ENCODE assay signal across 28 cellular contexts in the genomic region with DNA sequence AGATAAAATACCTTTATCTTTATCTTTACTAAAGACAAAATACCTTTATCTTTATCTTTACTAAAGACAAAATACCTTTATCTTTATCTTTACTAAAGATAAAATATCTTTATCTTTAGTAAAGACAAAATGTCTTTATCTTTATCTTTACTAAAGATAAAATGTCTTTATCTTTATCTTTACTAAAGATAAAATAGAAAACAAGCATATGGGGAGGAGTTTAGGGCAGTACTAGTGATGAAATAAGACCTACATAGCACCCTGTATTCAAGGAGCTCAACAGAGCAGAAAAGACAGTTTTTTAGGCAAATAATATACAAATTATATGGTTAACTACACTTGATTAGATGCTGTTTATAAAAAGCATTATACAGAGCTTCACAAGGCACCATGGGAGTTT. TPM values are rescaled to one million over a fixed set of nuclear protein-coding genes. Genes with fewer than 3 reads are reported as not detected.
A peak's percentile ranks its signal among the peaks of the same experiment; 100 is the strongest.
DNase-seq lines count a peak whose midpoint lies in the region; ATAC-seq, FAIRE-seq and TF ChIP-seq lines count a peak whose summit lies in the region.
"Had no signal": no experiment of that assay in that cellular context is flagged by ENCODE, and none has a peak within 500 bp of the region (broad histone marks: within the 10 kb centered on the region; RNA-seq: fewer than 3 reads in every experiment).

No MANE protein-coding gene starts in this region.

- TF ChIP-seq CTCF in kidney (IDR thresholded peaks at IDR 0.05; ENCODE audit: borderline replicate concordance, extremely low read depth, insufficient read depth) (no peak), PC-3 (conservative IDR thresholded peaks at IDR 0.05; ENCODE audit: low read depth, low read length) (no peak), gastrocnemius medialis (IDR thresholded peaks at IDR 0.05 in 4 of 5, conservative IDR thresholded peaks at IDR 0.05 in 1 of 5) (no peak)

- intact Hi-C loops in kidney (cut with DNase I), result loop anchor here (5.0 kb wide), 1 partner anchor 100 kb away; no protein-coding TSS in a partner anchor
- intact Hi-C loops in PC-3 (cut with micrococcal nuclease), result no loop called here
- intact Hi-C loops in gastrocnemius medialis (cut with DNase I; ENCODE audit: low total_unique reads), result loop anchor here (10.0 kb wide), 1 partner anchor 382 kb away; no protein-coding TSS in a partner anchor

- no peak overlapping the region for H3K9ac ChIP-seq in kidney (ENCODE audit: low read length in 2 of 2)
- no peak overlapping the region for H3K9ac ChIP-seq in PC-3 (ENCODE audit: low read length)

- H3K27ac Mint-ChIP-seq in activated naive CD4-positive, alpha-beta T cell treated with anti-CD3 and anti-CD28 coated beads, Interleukin-2, amount 10 ng/mL, durations not matched to agents 7 days and 5 days, result peak overlapping the region; percentile 81
- no peak overlapping the region for H3K27ac Mint-ChIP-seq in activated naive CD4-positive, alpha-beta T cell treated with anti-CD3 and anti-CD28 coated beads, Interleukin-2, amount 50 U/mL, for 72 hours
- H3K27ac Mint-ChIP-seq: GM23338 had no signal

- H3K4me3 ChIP-seq in kidney (ENCODE audit: low read length in 2 of 2) (no peak overlapping the region), PC-3 (ENCODE audit: low read length) (no peak overlapping the region), gastrocnemius medialis (no peak overlapping the region)
- H3K4me3 ChIP-seq: GM23338, HAP-1 had no signal

- no peaks in the 10 kb centered on the region for H3K9me3 Mint-ChIP-seq in activated naive CD4-positive, alpha-beta T cell treated with anti-CD3 and anti-CD28 coated beads, Interleukin-2, amount 10 ng/mL, durations not matched to agents 7 days and 5 days
- no peaks in the 10 kb centered on the region for H3K9me3 Mint-ChIP-seq in activated naive CD4-positive, alpha-beta T cell treated with anti-CD3 and anti-CD28 coated beads, Interleukin-2, amount 50 U/mL, for 72 hours
- H3K9me3 Mint-ChIP-seq: CD8-positive, alpha-beta memory T cell; GM23338 had no signal

- POLR2A ChIA-PET in PC-3 (lab: Charles Lee; ENCODE audit: unreplicated experiment), result no interaction called here

- no peaks in the 10 kb centered on the region for H3K79me2 ChIP-seq in PC-3 (ENCODE audit: low read length)

- CTCF ChIA-PET in activated naive CD4-positive, alpha-beta T cell treated with anti-CD3 and anti-CD28 coated beads, Interleukin-2, amount 10 ng/mL, durations not matched to agents 7 days and 5 days (lab: Charles Lee), result interaction anchor here (0.6 to 1.4 kb wide), 2 partner anchors 17 to 21 kb away, joined by 3 to 4 read pairs; no protein-coding TSS in a partner anchor
- CTCF ChIA-PET in PC-3 (lab: Charles Lee), result no interaction called here

- H3K4me3 Mint-ChIP-seq in activated naive CD4-positive, alpha-beta T cell treated with anti-CD3 and anti-CD28 coated beads, Interleukin-2, amount 10 ng/mL, durations not matched to agents 7 days and 5 days, result no peak overlapping the region
- H3K4me3 Mint-ChIP-seq: GM23338 had no signal

- H3K4me2 ChIP-seq in PC-3 (ENCODE audit: low read length), result no peak overlapping the region
- H3K4me2 ChIP-seq: GM23338 had no signal

- peaks cover 55% of the 10 kb centered on the region for H3K4me1 Mint-ChIP-seq in activated naive CD4-positive, alpha-beta T cell treated with anti-CD3 and anti-CD28 coated beads, Interleukin-2, amount 10 ng/mL, durations not matched to agents 7 days and 5 days
- H3K4me1 Mint-ChIP-seq: GM23338 had no signal

- no peak for DNase-seq in activated naive CD4-positive, alpha-beta T cell treated with anti-CD3 and anti-CD28 coated beads, Interleukin-2, amount 10 ng/mL, durations not matched to agents 7 days and 5 days
- no peak for DNase-seq in activated naive CD4-positive, alpha-beta T cell treated with anti-CD3 and anti-CD28 coated beads, Interleukin-2, amount 50 U/mL, for 72 hours (ENCODE audit: low spot score in 2 of 2)
- DNase-seq in NCI-H526 treated with DMSO at 0.1 percent for 48 hours (lab: John Stamatoyannopoulos, UW) (peak; percentile 81), kidney (no peak), cerebellar nuclear complex (lab: John Stamatoyannopoulos, UW) (no peak), PC-3 (no peak), gastrocnemius medialis (no peak)
- DNase-seq: 8988T, AML-193, C1 segment of cervical spinal cord, Calu3, DMS153, NCI-H1105 treated with DMSO at 0.1 percent for 48 hours, NCI-H2029 treated with DMSO at 0.1 percent for 48 hours, NCI-H2171, NCI-H345, NCI-H524, OCI-M1, Right ventricle myocardium superior had no signal

- H3K4me1 ChIP-seq in kidney (ENCODE audit: control insufficient read depth in 1 of 2, insufficient read depth in 1 of 2, low read depth in 1 of 2, low read length in 2 of 2) (no peaks in the 10 kb centered on the region), PC-3 (ENCODE audit: insufficient read depth, low read length) (no peaks in the 10 kb centered on the region), gastrocnemius medialis (no peaks in the 10 kb centered on the region)
- H3K4me1 ChIP-seq: HAP-1 had no signal

- H3K27ac ChIP-seq in kidney (ENCODE audit: low read depth in 2 of 2, low read length in 2 of 2), result no peak overlapping the region
- H3K27ac ChIP-seq in PC-3 (ENCODE audit: low read length), result no peak overlapping the region
- no peak overlapping the region for H3K27ac ChIP-seq in gastrocnemius medialis

- in situ Hi-C loops in gastrocnemius medialis (cut with MboI; ENCODE audit: low sequenced_read_pairs in 4 of 4), result loop anchor here in 3 of 4 donors (10.0 to 25.0 kb wide), 2 partner anchors 380 to 382 kb away; a partner anchor contains a TSS

- H3K9me2 ChIP-seq in PC-3 (replicated peaks; ENCODE audit: low read length), result no peaks in the 10 kb centered on the region

- H3K27me3 ChIP-seq in PC-3 (ENCODE audit: low read length), result no peaks in the 10 kb centered on the region
- H3K27me3 ChIP-seq in gastrocnemius medialis, result no peaks in the 10 kb centered on the region

- H3K36me3 ChIP-seq in kidney (ENCODE audit: control insufficient read depth in 1 of 2, insufficient read depth in 2 of 2, low read length in 2 of 2) (no peaks in the 10 kb centered on the region), PC-3 (ENCODE audit: low read depth, low read length) (no peaks in the 10 kb centered on the region), gastrocnemius medialis (no peaks in the 10 kb centered on the region)
- H3K36me3 ChIP-seq: HAP-1 had no signal

- no TSS peak for BruUV-seq in PC-3 (replicated peaks; lab: Mats Ljungman, UMichigan)

- no peak overlapping the region for H2AFZ ChIP-seq in PC-3 (ENCODE audit: low read length)
- H2AFZ ChIP-seq: GM23338 had no signal

- H3K9me3 ChIP-seq in kidney (ENCODE audit: control insufficient read depth in 1 of 2, low read length in 2 of 2) (no peaks in the 10 kb centered on the region), PC-3 (ENCODE audit: low read length) (no peaks in the 10 kb centered on the region), gastrocnemius medialis (no peaks in the 10 kb centered on the region)
- H3K9me3 ChIP-seq: HAP-1 had no signal

- FAIRE-seq in kidney (lab: Jason Lieb, UNC), result peak; percentile 21
- FAIRE-seq: GM12892 had no signal

- no peak for TF ChIP-seq POLR2A in gastrocnemius medialis (IDR thresholded peaks at IDR 0.05)

- no peaks in the 10 kb centered on the region for H3K27me3 Mint-ChIP-seq in activated naive CD4-positive, alpha-beta T cell treated with anti-CD3 and anti-CD28 coated beads, Interleukin-2, amount 10 ng/mL, durations not matched to agents 7 days and 5 days
- H3K27me3 Mint-ChIP-seq: CD8-positive, alpha-beta memory T cell had no signal

- H3F3A ChIP-seq in PC-3 (ENCODE audit: low read length, unreplicated experiment), result no peaks in the 10 kb centered on the region

- no peak for ATAC-seq in activated naive CD4-positive, alpha-beta T cell treated with anti-CD3 and anti-CD28 coated beads, Interleukin-2, amount 50 U/mL, for 72 hours
- ATAC-seq in PC-3 (no peak), gastrocnemius medialis (no peak)
- ATAC-seq: GM23338 had no signal

- H4K20me1 ChIP-seq in PC-3 (ENCODE audit: low read length), result no peaks in the 10 kb centered on the region

- H3K36me3 Mint-ChIP-seq in activated naive CD4-positive, alpha-beta T cell treated with anti-CD3 and anti-CD28 coated beads, Interleukin-2, amount 10 ng/mL, durations not matched to agents 7 days and 5 days, result peaks cover 12% of the 10 kb centered on the region
- H3K36me3 Mint-ChIP-seq in activated naive CD4-positive, alpha-beta T cell treated with anti-CD3 and anti-CD28 coated beads, Interleukin-2, amount 50 U/mL, for 72 hours, result no peaks in the 10 kb centered on the region
- H3K36me3 Mint-ChIP-seq: CD8-positive, alpha-beta memory T cell had no signal

RNA-seq across cellular contexts. Expression of a gene that starts 19.3 kb away (rescaled TPM):
- under 1 TPM; 0.18 to 0.78 TPM for total RNA-seq in activated naive CD4-positive, alpha-beta T cell treated with anti-CD3 and anti-CD28 coated beads, Interleukin-2, amount 50 U/mL, for 72 hours
- total RNA-seq in kidney (3.6 TPM), PC-3 (2014; rRNA removed) (5.0 and 6.2 TPM in 2 replicates), gastrocnemius medialis (not detected)
- 6.5 TPM for polyA plus RNA-seq in kidney (ENCODE audit: insufficient read depth, low read depth, low replicate concordance)
- total RNA-seq: CD8-positive, alpha-beta memory T cell; G401; GM23338; Right ventricle myocardium superior; RPMI7951; SK-MEL-5 had no signal
- polyA plus RNA-seq: AG04450, GM23338 had no signal

RNA-seq across cellular contexts. Expression of a gene that starts 29.8 kb away (rescaled TPM):
- not detected for total RNA-seq in activated naive CD4-positive, alpha-beta T cell treated with anti-CD3 and anti-CD28 coated beads, Interleukin-2, amount 50 U/mL, for 72 hours
- total RNA-seq in kidney (not detected), PC-3 (2014; rRNA removed) (not detected in 2 replicates), gastrocnemius medialis (not detected)
- not detected for polyA plus RNA-seq in kidney (ENCODE audit: insufficient read depth, low read depth, low replicate concordance)
- total RNA-seq: Calu3; CD8-positive, alpha-beta memory T cell; G401; GM23338; HT-29; Right ventricle myocardium superior; RPMI7951; SK-MEL-5 had no signal
- polyA plus RNA-seq: AG04450; CD8-positive, alpha-beta memory T cell; GM23338 had no signal

RNA-seq across cellular contexts. Expression of a gene that starts 47.7 kb away (rescaled TPM):
- 10 to 100 TPM; 15.7 to 57.0 TPM for total RNA-seq in activated naive CD4-positive, alpha-beta T cell treated with anti-CD3 and anti-CD28 coated beads, Interleukin-2, amount 50 U/mL, for 72 hours
- total RNA-seq in kidney (6.9 TPM), PC-3 (2014; rRNA removed) (15.7 and 19.5 TPM in 2 replicates), gastrocnemius medialis (1 to 10 TPM in 2 of 4 donors, under 1 TPM in 2; 0.72 to 1.4 (median 1.0) TPM)
- polyA plus RNA-seq in kidney (ENCODE audit: insufficient read depth, low read depth, low replicate concordance), result 3.0 TPM
- total RNA-seq: G401 had no signal
